ENCODE assay signal across 2 cellular contexts in the genomic region with DNA sequence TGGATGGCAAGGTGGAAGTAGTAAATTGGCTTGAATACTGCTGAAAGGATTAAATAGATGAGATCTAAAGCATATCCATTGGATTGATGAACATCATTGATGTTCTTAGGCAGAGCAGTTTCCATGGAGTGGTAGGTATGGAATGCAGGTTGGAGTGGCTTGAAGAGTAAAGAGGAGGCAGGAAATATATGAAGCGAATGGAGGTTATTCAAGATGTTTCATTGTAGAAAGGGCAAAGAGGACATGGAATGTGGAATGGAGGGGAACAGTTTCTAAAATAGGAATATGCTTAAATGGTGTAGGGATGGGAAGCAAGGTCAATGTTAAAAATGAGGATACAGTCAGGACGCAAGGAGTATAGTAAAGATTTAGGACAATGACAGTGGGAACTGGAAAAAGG.
TF ChIP-seq lines count a peak whose summit lies in the region.

No MANE protein-coding gene starts in this region.

TF ChIP-seq in GM23338, 12 proteins besides CTCF, POLR2A, EP300 and RAD21 (continues in another document):
- no peak for TF ChIP-seq EZH2 (IDR thresholded peaks at IDR 0.05; ENCODE audit: low read depth, unreplicated experiment)
- no peak for TF ChIP-seq CREB1 (CRISPR knock-in tag; IDR thresholded peaks at IDR 0.05; ENCODE audit: low read depth)
- TF ChIP-seq, protein P1, sequence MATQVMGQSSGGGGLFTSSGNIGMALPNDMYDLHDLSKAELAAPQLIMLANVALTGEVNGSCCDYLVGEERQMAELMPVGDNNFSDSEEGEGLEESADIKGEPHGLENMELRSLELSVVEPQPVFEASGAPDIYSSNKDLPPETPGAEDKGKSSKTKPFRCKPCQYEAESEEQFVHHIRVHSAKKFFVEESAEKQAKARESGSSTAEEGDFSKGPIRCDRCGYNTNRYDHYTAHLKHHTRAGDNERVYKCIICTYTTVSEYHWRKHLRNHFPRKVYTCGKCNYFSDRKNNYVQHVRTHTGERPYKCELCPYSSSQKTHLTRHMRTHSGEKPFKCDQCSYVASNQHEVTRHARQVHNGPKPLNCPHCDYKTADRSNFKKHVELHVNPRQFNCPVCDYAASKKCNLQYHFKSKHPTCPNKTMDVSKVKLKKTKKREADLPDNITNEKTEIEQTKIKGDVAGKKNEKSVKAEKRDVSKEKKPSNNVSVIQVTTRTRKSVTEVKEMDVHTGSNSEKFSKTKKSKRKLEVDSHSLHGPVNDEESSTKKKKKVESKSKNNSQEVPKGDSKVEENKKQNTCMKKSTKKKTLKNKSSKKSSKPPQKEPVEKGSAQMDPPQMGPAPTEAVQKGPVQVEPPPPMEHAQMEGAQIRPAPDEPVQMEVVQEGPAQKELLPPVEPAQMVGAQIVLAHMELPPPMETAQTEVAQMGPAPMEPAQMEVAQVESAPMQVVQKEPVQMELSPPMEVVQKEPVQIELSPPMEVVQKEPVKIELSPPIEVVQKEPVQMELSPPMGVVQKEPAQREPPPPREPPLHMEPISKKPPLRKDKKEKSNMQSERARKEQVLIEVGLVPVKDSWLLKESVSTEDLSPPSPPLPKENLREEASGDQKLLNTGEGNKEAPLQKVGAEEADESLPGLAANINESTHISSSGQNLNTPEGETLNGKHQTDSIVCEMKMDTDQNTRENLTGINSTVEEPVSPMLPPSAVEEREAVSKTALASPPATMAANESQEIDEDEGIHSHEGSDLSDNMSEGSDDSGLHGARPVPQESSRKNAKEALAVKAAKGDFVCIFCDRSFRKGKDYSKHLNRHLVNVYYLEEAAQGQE (IDR thresholded peaks at IDR 0.05; ENCODE audit: unreplicated experiment): no peak
- no peak for TF ChIP-seq STAT1 (IDR thresholded peaks at IDR 0.05; ENCODE audit: unreplicated experiment)
- no peak for TF ChIP-seq JUNB (IDR thresholded peaks at IDR 0.05; ENCODE audit: unreplicated experiment)
- TF ChIP-seq ZNF331 (CRISPR knock-in tag; IDR thresholded peaks at IDR 0.05; ENCODE audit: low read depth): no peak
- TF ChIP-seq NANOG (IDR thresholded peaks at IDR 0.05; ENCODE audit: borderline replicate concordance): no peak
- no peak for TF ChIP-seq ZNF114 (CRISPR knock-in tag; IDR thresholded peaks at IDR 0.05)
- TF ChIP-seq ETS1 (IDR thresholded peaks at IDR 0.05): no peak
- TF ChIP-seq EZH2phosphoT487 (IDR thresholded peaks at IDR 0.05; ENCODE audit: unreplicated experiment): no peak

TF ChIP-seq in K562, 482 proteins besides CTCF, POLR2A, EP300 and RAD21 (continues in another document):
- no peak for TF ChIP-seq SNAPC5 (CRISPR knock-in tag; IDR thresholded peaks at IDR 0.05)
- TF ChIP-seq, protein P2, sequence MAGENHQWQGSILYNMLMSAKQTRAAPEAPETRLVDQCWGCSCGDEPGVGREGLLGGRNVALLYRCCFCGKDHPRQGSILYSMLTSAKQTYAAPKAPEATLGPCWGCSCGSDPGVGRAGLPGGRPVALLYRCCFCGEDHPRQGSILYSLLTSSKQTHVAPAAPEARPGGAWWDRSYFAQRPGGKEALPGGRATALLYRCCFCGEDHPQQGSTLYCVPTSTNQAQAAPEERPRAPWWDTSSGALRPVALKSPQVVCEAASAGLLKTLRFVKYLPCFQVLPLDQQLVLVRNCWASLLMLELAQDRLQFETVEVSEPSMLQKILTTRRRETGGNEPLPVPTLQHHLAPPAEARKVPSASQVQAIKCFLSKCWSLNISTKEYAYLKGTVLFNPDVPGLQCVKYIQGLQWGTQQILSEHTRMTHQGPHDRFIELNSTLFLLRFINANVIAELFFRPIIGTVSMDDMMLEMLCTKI (IDR thresholded peaks at IDR 0.05; ENCODE audit: partially characterized antibody): no peak
- 0 out of 2 replicates have a peak, but pooled peaks have one; percentile 6 for TF ChIP-seq XRCC3 (IDR thresholded peaks at IDR 0.05)
- peak in 1 of 2 experiments; percentile 50; a peak in 1 of 4 replicates for TF ChIP-seq HDAC1 (IDR thresholded peaks at IDR 0.05)
- TF ChIP-seq SAFB2 (IDR thresholded peaks at IDR 0.05; ENCODE audit: borderline replicate concordance, low read depth, low read length, severe bottlenecking): no peak
- TF ChIP-seq FUS (optimal IDR thresholded peaks at IDR 0.05; ENCODE audit: low read depth, low read length): no peak
- peak; percentile 8 for TF ChIP-seq SMARCB1 (IDR thresholded peaks at IDR 0.05; ENCODE audit: insufficient read length, low read depth)
- TF ChIP-seq KAT8 (IDR thresholded peaks at IDR 0.05; ENCODE audit: low read depth): peak; percentile 49; the same call in 1 of the 2 replicates
- no peak for TF ChIP-seq ZNF121 (CRISPR knock-in tag; conservative IDR thresholded peaks at IDR 0.05)
- TF ChIP-seq NR1H2 (CRISPR knock-in tag; IDR thresholded peaks at IDR 0.05): no peak
- TF ChIP-seq TAF9B (IDR thresholded peaks at IDR 0.05; ENCODE audit: partially characterized antibody): no peak
- TF ChIP-seq ZSCAN29 (IDR thresholded peaks at IDR 0.05): no peak
- TF ChIP-seq HLTF (IDR thresholded peaks at IDR 0.05): peak; percentile 65; the same call in 1 of the 2 replicates
- peak; percentile 61; the same call in 1 of the 2 replicates for TF ChIP-seq THRAP3 (IDR thresholded peaks at IDR 0.05; ENCODE audit: borderline replicate concordance)
- 0 out of 2 replicates have a peak, but pooled peaks have one; percentile 22 for TF ChIP-seq ELF1 (tag; IDR thresholded peaks at IDR 0.05)
- TF ChIP-seq SMARCA5 (IDR thresholded peaks at IDR 0.05): peak; percentile 83
- TF ChIP-seq EGR1 (conservative IDR thresholded peaks at IDR 0.05): no peak
- TF ChIP-seq HDGF (IDR thresholded peaks at IDR 0.05): peak; percentile 78; the same call in 1 of the 2 replicates
- TF ChIP-seq ZEB2 (IDR thresholded peaks at IDR 0.05): no peak
- TF ChIP-seq STAG1 (CRISPR knock-in tag; IDR thresholded peaks at IDR 0.05; ENCODE audit: borderline replicate concordance): no peak
- peak; percentile 42; the same call in 1 of the 2 replicates for TF ChIP-seq KHSRP (IDR thresholded peaks at IDR 0.05)
- no peak for TF ChIP-seq ZNF3 (CRISPR knock-in tag; IDR thresholded peaks at IDR 0.05)
- TF ChIP-seq, protein P3, sequence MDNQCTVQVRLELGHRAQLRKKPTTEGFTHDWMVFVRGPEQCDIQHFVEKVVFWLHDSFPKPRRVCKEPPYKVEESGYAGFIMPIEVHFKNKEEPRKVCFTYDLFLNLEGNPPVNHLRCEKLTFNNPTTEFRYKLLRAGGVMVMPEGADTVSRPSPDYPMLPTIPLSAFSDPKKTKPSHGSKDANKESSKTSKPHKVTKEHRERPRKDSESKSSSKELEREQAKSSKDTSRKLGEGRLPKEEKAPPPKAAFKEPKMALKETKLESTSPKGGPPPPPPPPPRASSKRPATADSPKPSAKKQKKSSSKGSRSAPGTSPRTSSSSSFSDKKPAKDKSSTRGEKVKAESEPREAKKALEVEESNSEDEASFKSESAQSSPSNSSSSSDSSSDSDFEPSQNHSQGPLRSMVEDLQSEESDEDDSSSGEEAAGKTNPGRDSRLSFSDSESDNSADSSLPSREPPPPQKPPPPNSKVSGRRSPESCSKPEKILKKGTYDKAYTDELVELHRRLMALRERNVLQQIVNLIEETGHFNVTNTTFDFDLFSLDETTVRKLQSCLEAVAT (IDR thresholded peaks at IDR 0.05): peak in 1 of 2 experiments; percentile 59; a peak in 1 of 4 replicates
- peak; percentile 18 for TF ChIP-seq NCOA4 (IDR thresholded peaks at IDR 0.05; ENCODE audit: partially characterized antibody)
- TF ChIP-seq ERF (CRISPR knock-in tag; IDR thresholded peaks at IDR 0.05): no peak
- no peak for TF ChIP-seq USF1 (CRISPR knock-in tag; IDR thresholded peaks at IDR 0.05)
- TF ChIP-seq BMI1 (IDR thresholded peaks at IDR 0.05; ENCODE audit: low read length): no peak
- TF ChIP-seq YBX1 (IDR thresholded peaks at IDR 0.05): 0 out of 2 replicates have a peak, but pooled peaks have one; percentile 13
- TF ChIP-seq KDM1A (IDR thresholded peaks at IDR 0.05): 0 out of 4 replicates have a peak, but pooled peaks of 1 of the 2 experiments have one; percentile 7
- TF ChIP-seq, protein P4, sequence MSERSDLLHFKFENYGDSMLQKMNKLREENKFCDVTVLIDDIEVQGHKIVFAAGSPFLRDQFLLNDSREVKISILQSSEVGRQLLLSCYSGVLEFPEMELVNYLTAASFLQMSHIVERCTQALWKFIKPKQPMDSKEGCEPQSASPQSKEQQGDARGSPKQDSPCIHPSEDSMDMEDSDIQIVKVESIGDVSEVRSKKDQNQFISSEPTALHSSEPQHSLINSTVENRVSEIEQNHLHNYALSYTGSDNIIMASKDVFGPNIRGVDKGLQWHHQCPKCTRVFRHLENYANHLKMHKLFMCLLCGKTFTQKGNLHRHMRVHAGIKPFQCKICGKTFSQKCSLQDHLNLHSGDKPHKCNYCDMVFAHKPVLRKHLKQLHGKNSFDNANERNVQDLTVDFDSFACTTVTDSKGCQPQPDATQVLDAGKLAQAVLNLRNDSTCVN (CRISPR knock-in tag; IDR thresholded peaks at IDR 0.05): peak; percentile 26; the same call in 1 of the 2 replicates
- TF ChIP-seq HDAC8 (tag; IDR thresholded peaks at IDR 0.05): no peak
- no peak for TF ChIP-seq TBL1XR1 (IDR thresholded peaks at IDR 0.05; ENCODE audit: low read length in 2 of 2)
- TF ChIP-seq RFX1 (IDR thresholded peaks at IDR 0.05): 0 out of 2 replicates have a peak, but pooled peaks have one; percentile 2
- TF ChIP-seq, protein P5, sequence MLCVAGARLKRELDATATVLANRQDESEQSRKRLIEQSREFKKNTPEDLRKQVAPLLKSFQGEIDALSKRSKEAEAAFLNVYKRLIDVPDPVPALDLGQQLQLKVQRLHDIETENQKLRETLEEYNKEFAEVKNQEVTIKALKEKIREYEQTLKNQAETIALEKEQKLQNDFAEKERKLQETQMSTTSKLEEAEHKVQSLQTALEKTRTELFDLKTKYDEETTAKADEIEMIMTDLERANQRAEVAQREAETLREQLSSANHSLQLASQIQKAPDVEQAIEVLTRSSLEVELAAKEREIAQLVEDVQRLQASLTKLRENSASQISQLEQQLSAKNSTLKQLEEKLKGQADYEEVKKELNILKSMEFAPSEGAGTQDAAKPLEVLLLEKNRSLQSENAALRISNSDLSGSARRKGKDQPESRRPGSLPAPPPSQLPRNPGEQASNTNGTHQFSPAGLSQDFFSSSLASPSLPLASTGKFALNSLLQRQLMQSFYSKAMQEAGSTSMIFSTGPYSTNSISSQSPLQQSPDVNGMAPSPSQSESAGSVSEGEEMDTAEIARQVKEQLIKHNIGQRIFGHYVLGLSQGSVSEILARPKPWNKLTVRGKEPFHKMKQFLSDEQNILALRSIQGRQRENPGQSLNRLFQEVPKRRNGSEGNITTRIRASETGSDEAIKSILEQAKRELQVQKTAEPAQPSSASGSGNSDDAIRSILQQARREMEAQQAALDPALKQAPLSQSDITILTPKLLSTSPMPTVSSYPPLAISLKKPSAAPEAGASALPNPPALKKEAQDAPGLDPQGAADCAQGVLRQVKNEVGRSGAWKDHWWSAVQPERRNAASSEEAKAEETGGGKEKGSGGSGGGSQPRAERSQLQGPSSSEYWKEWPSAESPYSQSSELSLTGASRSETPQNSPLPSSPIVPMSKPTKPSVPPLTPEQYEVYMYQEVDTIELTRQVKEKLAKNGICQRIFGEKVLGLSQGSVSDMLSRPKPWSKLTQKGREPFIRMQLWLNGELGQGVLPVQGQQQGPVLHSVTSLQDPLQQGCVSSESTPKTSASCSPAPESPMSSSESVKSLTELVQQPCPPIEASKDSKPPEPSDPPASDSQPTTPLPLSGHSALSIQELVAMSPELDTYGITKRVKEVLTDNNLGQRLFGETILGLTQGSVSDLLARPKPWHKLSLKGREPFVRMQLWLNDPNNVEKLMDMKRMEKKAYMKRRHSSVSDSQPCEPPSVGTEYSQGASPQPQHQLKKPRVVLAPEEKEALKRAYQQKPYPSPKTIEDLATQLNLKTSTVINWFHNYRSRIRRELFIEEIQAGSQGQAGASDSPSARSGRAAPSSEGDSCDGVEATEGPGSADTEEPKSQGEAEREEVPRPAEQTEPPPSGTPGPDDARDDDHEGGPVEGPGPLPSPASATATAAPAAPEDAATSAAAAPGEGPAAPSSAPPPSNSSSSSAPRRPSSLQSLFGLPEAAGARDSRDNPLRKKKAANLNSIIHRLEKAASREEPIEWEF (CRISPR knock-in tag; IDR thresholded peaks at IDR 0.05): no peak
- TF ChIP-seq ARHGAP35 (IDR thresholded peaks at IDR 0.05; ENCODE audit: partially characterized antibody): peak; percentile 66
- TF ChIP-seq C11orf30 (IDR thresholded peaks at IDR 0.05; ENCODE audit: low read depth): no peak
- no peak for TF ChIP-seq TAF1 (IDR thresholded peaks at IDR 0.05; ENCODE audit: control insufficient read depth, extremely low read depth, insufficient read depth, low read length, severe bottlenecking)
- TF ChIP-seq, protein P6, sequence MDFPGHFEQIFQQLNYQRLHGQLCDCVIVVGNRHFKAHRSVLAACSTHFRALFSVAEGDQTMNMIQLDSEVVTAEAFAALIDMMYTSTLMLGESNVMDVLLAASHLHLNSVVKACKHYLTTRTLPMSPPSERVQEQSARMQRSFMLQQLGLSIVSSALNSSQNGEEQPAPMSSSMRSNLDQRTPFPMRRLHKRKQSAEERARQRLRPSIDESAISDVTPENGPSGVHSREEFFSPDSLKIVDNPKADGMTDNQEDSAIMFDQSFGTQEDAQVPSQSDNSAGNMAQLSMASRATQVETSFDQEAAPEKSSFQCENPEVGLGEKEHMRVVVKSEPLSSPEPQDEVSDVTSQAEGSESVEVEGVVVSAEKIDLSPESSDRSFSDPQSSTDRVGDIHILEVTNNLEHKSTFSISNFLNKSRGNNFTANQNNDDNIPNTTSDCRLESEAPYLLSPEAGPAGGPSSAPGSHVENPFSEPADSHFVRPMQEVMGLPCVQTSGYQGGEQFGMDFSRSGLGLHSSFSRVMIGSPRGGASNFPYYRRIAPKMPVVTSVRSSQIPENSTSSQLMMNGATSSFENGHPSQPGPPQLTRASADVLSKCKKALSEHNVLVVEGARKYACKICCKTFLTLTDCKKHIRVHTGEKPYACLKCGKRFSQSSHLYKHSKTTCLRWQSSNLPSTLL (IDR thresholded peaks at IDR 0.05): peak; percentile 51; the same call in 1 of the 2 replicates
- TF ChIP-seq, protein P7, sequence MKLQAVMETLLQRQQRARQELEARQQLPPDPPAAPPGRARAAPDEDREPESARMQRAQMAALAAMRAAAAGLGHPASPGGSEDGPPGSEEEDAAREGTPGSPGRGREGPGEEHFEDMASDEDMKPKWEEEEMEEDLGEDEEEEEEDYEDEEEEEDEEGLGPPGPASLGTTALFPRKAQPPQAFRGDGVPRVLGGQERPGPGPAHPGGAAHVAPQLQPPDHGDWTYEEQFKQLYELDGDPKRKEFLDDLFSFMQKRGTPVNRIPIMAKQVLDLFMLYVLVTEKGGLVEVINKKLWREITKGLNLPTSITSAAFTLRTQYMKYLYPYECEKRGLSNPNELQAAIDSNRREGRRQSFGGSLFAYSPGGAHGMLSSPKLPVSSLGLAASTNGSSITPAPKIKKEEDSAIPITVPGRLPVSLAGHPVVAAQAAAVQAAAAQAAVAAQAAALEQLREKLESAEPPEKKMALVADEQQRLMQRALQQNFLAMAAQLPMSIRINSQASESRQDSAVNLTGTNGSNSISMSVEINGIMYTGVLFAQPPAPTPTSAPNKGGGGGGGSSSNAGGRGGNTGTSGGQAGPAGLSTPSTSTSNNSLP (IDR thresholded peaks at IDR 0.05; ENCODE audit: borderline replicate concordance, low read depth, low read length): no peak
- no peak for TF ChIP-seq TCF3 (CRISPR knock-in tag; IDR thresholded peaks at IDR 0.05)
- TF ChIP-seq PHB2 (IDR thresholded peaks at IDR 0.05; ENCODE audit: low read depth): peak; percentile 66
- TF ChIP-seq ARID2 (IDR thresholded peaks at IDR 0.05): 0 out of 2 replicates have a peak, but pooled peaks have one; percentile 14
- peak; percentile 38; the same call in 1 of the 2 replicates for TF ChIP-seq EHMT2 (IDR thresholded peaks at IDR 0.05)
